ENCODE assay signal across 9 cellular contexts in the genomic region with DNA sequence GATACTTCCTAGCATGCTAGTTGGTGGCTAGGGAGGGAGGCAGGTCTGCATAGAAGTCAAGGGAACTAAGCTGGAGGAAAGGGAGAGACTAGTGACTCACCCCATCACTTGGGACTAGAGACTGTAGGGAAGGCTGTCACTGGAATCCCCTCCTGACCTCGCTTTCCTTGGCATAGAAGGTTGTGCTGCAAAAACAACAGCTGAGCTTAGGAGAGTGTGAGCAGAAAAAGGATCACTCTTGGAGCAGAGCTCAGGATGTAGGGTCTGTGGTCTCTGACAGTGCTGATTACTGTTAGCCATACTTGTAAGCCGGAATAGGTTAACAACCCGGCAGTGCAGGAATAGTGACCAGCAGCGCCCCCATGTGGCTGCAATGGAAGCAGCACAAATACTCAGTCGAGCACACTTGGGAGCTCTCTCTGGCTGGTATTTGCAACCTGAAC.
A peak's percentile ranks its signal among the peaks of the same experiment; 100 is the strongest.
DNase-seq lines count a peak whose midpoint lies in the region; ATAC-seq and TF ChIP-seq lines count a peak whose summit lies in the region.
"Had no signal": no experiment of that assay in that cellular context is flagged by ENCODE, and none has a peak within 500 bp of the region (broad histone marks: within the 10 kb centered on the region; RNA-seq: fewer than 3 reads in every experiment).

No MANE protein-coding gene starts in this region.

- CTCF ChIA-PET in Caco-2 (lab: Charles Lee), result interaction anchor here (0.6 kb wide), 1 partner anchor 29 kb away, joined by 3 read pairs; no protein-coding TSS in a partner anchor

- H3K4me3 ChIP-seq in GM12864 (ENCODE audit: low read depth, low read length) (no peak overlapping the region), Caco-2 (ENCODE audit: low read depth, low read length) (no peak overlapping the region)

- H3K27me3 Mint-ChIP-seq in brain (peaks cover 8% of the 10 kb centered on the region), Caco-2 (ENCODE audit: insufficient read depth, unreplicated experiment) (no peaks in the 10 kb centered on the region)

- no peaks in the 10 kb centered on the region for H3K36me3 Mint-ChIP-seq in brain
- no peaks in the 10 kb centered on the region for H3K36me3 Mint-ChIP-seq in Caco-2 (ENCODE audit: insufficient read depth, unreplicated experiment)

- H3K27ac Mint-ChIP-seq in brain, result peak overlapping the region in 3 of 5 experiments; percentile 10 to 67 (median 31)
- H3K27ac Mint-ChIP-seq in Caco-2 (ENCODE audit: unreplicated experiment), result no peak overlapping the region
- H3K27ac Mint-ChIP-seq: IgD-negative memory B cell had no signal

- no peaks in the 10 kb centered on the region for H3K4me1 ChIP-seq in Caco-2

- DNase-seq in GM12864 (ENCODE audit: low read depth) (no peak), NCI-H446 treated with DMSO at 0.1 percent for 48 hours (lab: John Stamatoyannopoulos, UW) (peak; percentile 9), renal cortical epithelial cell (ENCODE audit: low read depth) (peak; percentile 7), SKM-1 treated with dmso at 0.1 percent for 144 hours (lab: John Stamatoyannopoulos, UW; ENCODE audit: unreplicated experiment) (no peak), Caco-2 (no peak)

- H3K36me3 ChIP-seq in Caco-2 (ENCODE audit: control insufficient read depth, insufficient read depth, low read length), result no peaks in the 10 kb centered on the region

- ATAC-seq in HG02885 (IDR thresholded peaks at IDR 0.05; ENCODE audit: poor library complexity, unreplicated experiment) (no peak), HG02642 (IDR thresholded peaks at IDR 0.05; ENCODE audit: poor library complexity, unreplicated experiment) (no peak)

- no peaks in the 10 kb centered on the region for H3K9me3 ChIP-seq in Caco-2

- BruUV-seq in Caco-2 (replicated peaks; lab: Mats Ljungman, UMichigan), result no TSS peak

- no peaks in the 10 kb centered on the region for H3K27me3 ChIP-seq in Caco-2 (replicated peaks; ENCODE audit: control insufficient read depth, insufficient read depth, low read length)

- H3K4me3 Mint-ChIP-seq in brain, result peak overlapping the region in 1 of 5 experiments; percentile 49
- H3K4me3 Mint-ChIP-seq in Caco-2 (ENCODE audit: unreplicated experiment), result no peak overlapping the region

- TF ChIP-seq CTCF in GM12864 (IDR thresholded peaks at IDR 0.05; ENCODE audit: low read depth, low read length, missing control alignments), result peak; percentile 59
- peak; percentile 21 to 54 for TF ChIP-seq CTCF in brain (conservative IDR thresholded peaks at IDR 0.05)
- TF ChIP-seq CTCF in Caco-2 (IDR thresholded peaks at IDR 0.05; ENCODE audit: insufficient read depth in 1 of 2, low read depth in 1 of 2, low read length in 1 of 2, severe bottlenecking in 1 of 2, unreplicated experiment in 1 of 2), result peak in 1 of 2 experiments; percentile 38

- H3K4me1 Mint-ChIP-seq in brain, result peaks cover 48% of the 10 kb centered on the region
- no peaks in the 10 kb centered on the region for H3K4me1 Mint-ChIP-seq in Caco-2 (ENCODE audit: low read depth, unreplicated experiment)
- H3K4me1 Mint-ChIP-seq: IgD-negative memory B cell had no signal

- intact Hi-C loops in Caco-2 (cut with micrococcal nuclease; ENCODE audit: unreplicated experiment), result no loop called here

- POLR2A ChIA-PET in Caco-2 (lab: Charles Lee), result no interaction called here

- H3K9me3 Mint-ChIP-seq in brain, result peaks cover 0 to 10% (median 0%) of the 10 kb centered on the region in 5 experiments
- H3K9me3 Mint-ChIP-seq in Caco-2 (ENCODE audit: unreplicated experiment), result no peaks in the 10 kb centered on the region

Comparison
In these comparisons a context has a peak if more than half of its experiments do, and no peak if none do; other contexts are left out.
1. DNase-seq: peak in NCI-H446 treated with DMSO at 0.1 percent for 48 hours (single experiment) and renal cortical epithelial cell (single experiment); none in GM12864 (single experiment), SKM-1 treated with dmso at 0.1 percent for 144 hours (single experiment) and Caco-2 (0 of 2).